In genomic region chr6:25635886-25636317, GRCh38 we compare ENCODE assay signal across 1 cellular context.
TF ChIP-seq lines count a peak whose summit lies in the region.

No MANE protein-coding gene starts in this region.

TF ChIP-seq in HepG2, 621 proteins besides CTCF, POLR2A, EP300 and RAD21 (continued from another document):
- TF ChIP-seq THRA (CRISPR knock-in tag; IDR thresholded peaks at IDR 0.05; ENCODE audit: borderline replicate concordance) (peak; percentile 85; the same call in 1 of the 2 replicates), ZFY (CRISPR knock-in tag; IDR thresholded peaks at IDR 0.05) (no peak), SIX1 (CRISPR knock-in tag; IDR thresholded peaks at IDR 0.05; ENCODE audit: borderline replicate concordance) (0 out of 2 replicates have a peak, but pooled peaks have one; percentile 28), FOXC1 (CRISPR knock-in tag; IDR thresholded peaks at IDR 0.05; ENCODE audit: borderline replicate concordance) (no peak), ZNF224 (CRISPR knock-in tag; IDR thresholded peaks at IDR 0.05) (no peak), ZNF264 (CRISPR knock-in tag; IDR thresholded peaks at IDR 0.05) (peak; percentile 89), TGIF2 (CRISPR knock-in tag; IDR thresholded peaks at IDR 0.05) (no peak), ZBTB37 (CRISPR knock-in tag; IDR thresholded peaks at IDR 0.05) (no peak), WIZ (CRISPR knock-in tag; IDR thresholded peaks at IDR 0.05) (no peak), ZNF230 (CRISPR knock-in tag; IDR thresholded peaks at IDR 0.05) (no peak), ZNF557 (CRISPR knock-in tag; IDR thresholded peaks at IDR 0.05) (no peak; the same call in 1 of the 2 replicates), SAP130 (CRISPR knock-in tag; IDR thresholded peaks at IDR 0.05; ENCODE audit: low read depth) (peak; percentile 74), ZNF18 (CRISPR knock-in tag; IDR thresholded peaks at IDR 0.05; ENCODE audit: insufficient replicate concordance) (no peak), SP4 (CRISPR knock-in tag; IDR thresholded peaks at IDR 0.05) (0 out of 2 replicates have a peak, but pooled peaks have one; percentile 30), NCOA2 (CRISPR knock-in tag; IDR thresholded peaks at IDR 0.05) (peak; percentile 81)
- TF ChIP-seq, protein P1, sequence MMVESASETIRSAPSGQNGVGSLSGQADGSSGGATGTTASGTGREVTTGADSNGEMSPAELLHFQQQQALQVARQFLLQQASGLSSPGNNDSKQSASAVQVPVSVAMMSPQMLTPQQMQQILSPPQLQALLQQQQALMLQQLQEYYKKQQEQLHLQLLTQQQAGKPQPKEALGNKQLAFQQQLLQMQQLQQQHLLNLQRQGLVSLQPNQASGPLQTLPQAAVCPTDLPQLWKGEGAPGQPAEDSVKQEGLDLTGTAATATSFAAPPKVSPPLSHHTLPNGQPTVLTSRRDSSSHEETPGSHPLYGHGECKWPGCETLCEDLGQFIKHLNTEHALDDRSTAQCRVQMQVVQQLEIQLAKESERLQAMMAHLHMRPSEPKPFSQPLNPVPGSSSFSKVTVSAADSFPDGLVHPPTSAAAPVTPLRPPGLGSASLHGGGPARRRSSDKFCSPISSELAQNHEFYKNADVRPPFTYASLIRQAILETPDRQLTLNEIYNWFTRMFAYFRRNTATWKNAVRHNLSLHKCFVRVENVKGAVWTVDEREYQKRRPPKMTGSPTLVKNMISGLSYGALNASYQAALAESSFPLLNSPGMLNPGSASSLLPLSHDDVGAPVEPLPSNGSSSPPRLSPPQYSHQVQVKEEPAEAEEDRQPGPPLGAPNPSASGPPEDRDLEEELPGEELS (CRISPR knock-in tag; IDR thresholded peaks at IDR 0.05), result peak; percentile 88
- TF ChIP-seq, protein P2, sequence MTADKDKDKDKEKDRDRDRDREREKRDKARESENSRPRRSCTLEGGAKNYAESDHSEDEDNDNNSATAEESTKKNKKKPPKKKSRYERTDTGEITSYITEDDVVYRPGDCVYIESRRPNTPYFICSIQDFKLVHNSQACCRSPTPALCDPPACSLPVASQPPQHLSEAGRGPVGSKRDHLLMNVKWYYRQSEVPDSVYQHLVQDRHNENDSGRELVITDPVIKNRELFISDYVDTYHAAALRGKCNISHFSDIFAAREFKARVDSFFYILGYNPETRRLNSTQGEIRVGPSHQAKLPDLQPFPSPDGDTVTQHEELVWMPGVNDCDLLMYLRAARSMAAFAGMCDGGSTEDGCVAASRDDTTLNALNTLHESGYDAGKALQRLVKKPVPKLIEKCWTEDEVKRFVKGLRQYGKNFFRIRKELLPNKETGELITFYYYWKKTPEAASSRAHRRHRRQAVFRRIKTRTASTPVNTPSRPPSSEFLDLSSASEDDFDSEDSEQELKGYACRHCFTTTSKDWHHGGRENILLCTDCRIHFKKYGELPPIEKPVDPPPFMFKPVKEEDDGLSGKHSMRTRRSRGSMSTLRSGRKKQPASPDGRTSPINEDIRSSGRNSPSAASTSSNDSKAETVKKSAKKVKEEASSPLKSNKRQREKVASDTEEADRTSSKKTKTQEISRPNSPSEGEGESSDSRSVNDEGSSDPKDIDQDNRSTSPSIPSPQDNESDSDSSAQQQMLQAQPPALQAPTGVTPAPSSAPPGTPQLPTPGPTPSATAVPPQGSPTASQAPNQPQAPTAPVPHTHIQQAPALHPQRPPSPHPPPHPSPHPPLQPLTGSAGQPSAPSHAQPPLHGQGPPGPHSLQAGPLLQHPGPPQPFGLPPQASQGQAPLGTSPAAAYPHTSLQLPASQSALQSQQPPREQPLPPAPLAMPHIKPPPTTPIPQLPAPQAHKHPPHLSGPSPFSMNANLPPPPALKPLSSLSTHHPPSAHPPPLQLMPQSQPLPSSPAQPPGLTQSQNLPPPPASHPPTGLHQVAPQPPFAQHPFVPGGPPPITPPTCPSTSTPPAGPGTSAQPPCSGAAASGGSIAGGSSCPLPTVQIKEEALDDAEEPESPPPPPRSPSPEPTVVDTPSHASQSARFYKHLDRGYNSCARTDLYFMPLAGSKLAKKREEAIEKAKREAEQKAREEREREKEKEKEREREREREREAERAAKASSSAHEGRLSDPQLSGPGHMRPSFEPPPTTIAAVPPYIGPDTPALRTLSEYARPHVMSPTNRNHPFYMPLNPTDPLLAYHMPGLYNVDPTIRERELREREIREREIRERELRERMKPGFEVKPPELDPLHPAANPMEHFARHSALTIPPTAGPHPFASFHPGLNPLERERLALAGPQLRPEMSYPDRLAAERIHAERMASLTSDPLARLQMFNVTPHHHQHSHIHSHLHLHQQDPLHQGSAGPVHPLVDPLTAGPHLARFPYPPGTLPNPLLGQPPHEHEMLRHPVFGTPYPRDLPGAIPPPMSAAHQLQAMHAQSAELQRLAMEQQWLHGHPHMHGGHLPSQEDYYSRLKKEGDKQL (CRISPR knock-in tag; IDR thresholded peaks at IDR 0.05; ENCODE audit: low read depth), result peak; percentile 29; the same call in 1 of the 2 replicates
- TF ChIP-seq, protein P3, sequence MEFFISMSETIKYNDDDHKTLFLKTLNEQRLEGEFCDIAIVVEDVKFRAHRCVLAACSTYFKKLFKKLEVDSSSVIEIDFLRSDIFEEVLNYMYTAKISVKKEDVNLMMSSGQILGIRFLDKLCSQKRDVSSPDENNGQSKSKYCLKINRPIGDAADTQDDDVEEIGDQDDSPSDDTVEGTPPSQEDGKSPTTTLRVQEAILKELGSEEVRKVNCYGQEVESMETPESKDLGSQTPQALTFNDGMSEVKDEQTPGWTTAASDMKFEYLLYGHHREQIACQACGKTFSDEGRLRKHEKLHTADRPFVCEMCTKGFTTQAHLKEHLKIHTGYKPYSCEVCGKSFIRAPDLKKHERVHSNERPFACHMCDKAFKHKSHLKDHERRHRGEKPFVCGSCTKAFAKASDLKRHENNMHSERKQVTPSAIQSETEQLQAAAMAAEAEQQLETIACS (CRISPR knock-in tag; IDR thresholded peaks at IDR 0.05), result no peak
- TF ChIP-seq, protein P4, sequence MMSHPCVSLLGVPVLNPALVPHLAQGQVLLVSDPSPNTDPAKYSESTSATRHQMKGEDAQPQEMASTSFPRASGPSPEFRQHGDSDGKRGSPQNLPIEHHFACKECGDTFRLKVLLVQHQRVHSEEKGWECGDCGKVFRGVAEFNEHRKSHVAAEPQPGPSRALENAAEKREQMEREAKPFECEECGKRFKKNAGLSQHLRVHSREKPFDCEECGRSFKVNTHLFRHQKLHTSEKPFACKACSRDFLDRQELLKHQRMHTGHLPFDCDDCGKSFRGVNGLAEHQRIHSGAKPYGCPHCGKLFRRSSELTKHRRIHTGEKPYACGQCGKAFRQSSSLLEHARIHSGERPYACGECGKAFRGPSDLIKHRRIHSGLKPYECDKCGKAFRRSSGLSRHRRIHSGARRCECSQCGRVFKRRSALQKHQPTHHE (CRISPR knock-in tag; IDR thresholded peaks at IDR 0.05; ENCODE audit: borderline replicate concordance), result no peak; the same call in 1 of the 2 replicates
- TF ChIP-seq, protein P5, sequence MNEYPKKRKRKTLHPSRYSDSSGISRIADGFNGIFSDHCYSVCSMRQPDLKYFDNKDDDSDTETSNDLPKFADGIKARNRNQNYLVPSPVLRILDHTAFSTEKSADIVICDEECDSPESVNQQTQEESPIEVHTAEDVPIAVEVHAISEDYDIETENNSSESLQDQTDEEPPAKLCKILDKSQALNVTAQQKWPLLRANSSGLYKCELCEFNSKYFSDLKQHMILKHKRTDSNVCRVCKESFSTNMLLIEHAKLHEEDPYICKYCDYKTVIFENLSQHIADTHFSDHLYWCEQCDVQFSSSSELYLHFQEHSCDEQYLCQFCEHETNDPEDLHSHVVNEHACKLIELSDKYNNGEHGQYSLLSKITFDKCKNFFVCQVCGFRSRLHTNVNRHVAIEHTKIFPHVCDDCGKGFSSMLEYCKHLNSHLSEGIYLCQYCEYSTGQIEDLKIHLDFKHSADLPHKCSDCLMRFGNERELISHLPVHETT (CRISPR knock-in tag; conservative IDR thresholded peaks at IDR 0.05), result no peak
- TF ChIP-seq, protein P6, sequence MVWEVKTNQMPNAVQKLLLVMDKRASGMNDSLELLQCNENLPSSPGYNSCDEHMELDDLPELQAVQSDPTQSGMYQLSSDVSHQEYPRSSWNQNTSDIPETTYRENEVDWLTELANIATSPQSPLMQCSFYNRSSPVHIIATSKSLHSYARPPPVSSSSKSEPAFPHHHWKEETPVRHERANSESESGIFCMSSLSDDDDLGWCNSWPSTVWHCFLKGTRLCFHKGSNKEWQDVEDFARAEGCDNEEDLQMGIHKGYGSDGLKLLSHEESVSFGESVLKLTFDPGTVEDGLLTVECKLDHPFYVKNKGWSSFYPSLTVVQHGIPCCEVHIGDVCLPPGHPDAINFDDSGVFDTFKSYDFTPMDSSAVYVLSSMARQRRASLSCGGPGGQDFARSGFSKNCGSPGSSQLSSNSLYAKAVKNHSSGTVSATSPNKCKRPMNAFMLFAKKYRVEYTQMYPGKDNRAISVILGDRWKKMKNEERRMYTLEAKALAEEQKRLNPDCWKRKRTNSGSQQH (CRISPR knock-in tag; IDR thresholded peaks at IDR 0.05; ENCODE audit: low read depth), result no peak
